In genomic region chr4:183830438-183830985, GRCh38 we compare ENCODE assay signal across 15 cellular contexts.
DNase-seq lines count a peak whose midpoint lies in the region; ATAC-seq and TF ChIP-seq lines count a peak whose summit lies in the region.
"Had no signal": no experiment of that assay in that cellular context is flagged by ENCODE, and none has a peak within 500 bp of the region (broad histone marks: within the 10 kb centered on the region; RNA-seq: fewer than 3 reads in every experiment).

No MANE protein-coding gene starts in this region.

- POLR2A ChIA-PET in PC-3 (lab: Charles Lee; ENCODE audit: unreplicated experiment): no interaction called here

- no peak overlapping the region for H2BK120ac ChIP-seq in trophoblast cell (ENCODE audit: insufficient read depth, low read length, poor library complexity)

- no peak for ATAC-seq in PC-3
- peak; percentile 20 for ATAC-seq in gastroesophageal sphincter
- ATAC-seq in GM21717 (IDR thresholded peaks at IDR 0.05; ENCODE audit: unreplicated experiment): no peak
- ATAC-seq: Panc1; stimulated activated naive CD8-positive, alpha-beta T cell treated with anti-CD3 and anti-CD28 coated beads, Interleukin-15, Interleukin-2, amounts not matched to agents 100 U/mL and 50 U/mL, for 24 hours had no signal

- H3K4me1 Mint-ChIP-seq in Calu3 (ENCODE audit: low read depth, unreplicated experiment): peaks cover 18% of the 10 kb centered on the region
- peaks cover 9% of the 10 kb centered on the region for H3K4me1 Mint-ChIP-seq in activated naive CD4-positive, alpha-beta T cell treated with anti-CD3 and anti-CD28 coated beads for 36 hours (ENCODE audit: low read depth)

- H3K27ac Mint-ChIP-seq in Calu3 (ENCODE audit: unreplicated experiment): no peak overlapping the region
- no peak overlapping the region for H3K27ac Mint-ChIP-seq in activated naive CD4-positive, alpha-beta T cell treated with anti-CD3 and anti-CD28 coated beads for 36 hours

- no peak for TF ChIP-seq POLR2A in gastroesophageal sphincter (IDR thresholded peaks at IDR 0.05)

- peak overlapping the region; percentile 35 for H4K8ac ChIP-seq in trophoblast cell (ENCODE audit: low read depth, low read length)

- H3K9me3 Mint-ChIP-seq in Calu3 (ENCODE audit: low read depth, unreplicated experiment): no peaks in the 10 kb centered on the region
- H3K9me3 Mint-ChIP-seq in activated naive CD4-positive, alpha-beta T cell treated with anti-CD3 and anti-CD28 coated beads for 36 hours: no peaks in the 10 kb centered on the region

- no peak overlapping the region for H3K4me3 Mint-ChIP-seq in Calu3 (ENCODE audit: low read depth, unreplicated experiment)
- H3K4me3 Mint-ChIP-seq in activated naive CD4-positive, alpha-beta T cell treated with anti-CD3 and anti-CD28 coated beads for 36 hours: no peak overlapping the region

- H3K4me3 ChIP-seq in PC-3 (ENCODE audit: low read length): no peak overlapping the region
- no peak overlapping the region for H3K4me3 ChIP-seq in gastroesophageal sphincter
- no peak overlapping the region for H3K4me3 ChIP-seq in trophoblast cell (ENCODE audit: low read depth, low read length)

- H3K23ac ChIP-seq in trophoblast cell (ENCODE audit: low read length): no peak overlapping the region

- no peaks in the 10 kb centered on the region for H3K27me3 Mint-ChIP-seq in Calu3 (ENCODE audit: unreplicated experiment)
- no peaks in the 10 kb centered on the region for H3K27me3 Mint-ChIP-seq in activated naive CD4-positive, alpha-beta T cell treated with anti-CD3 and anti-CD28 coated beads for 36 hours (ENCODE audit: low read depth)

- H3K18ac ChIP-seq in trophoblast cell (ENCODE audit: low read length): no peak overlapping the region

- no peaks in the 10 kb centered on the region for H4K20me1 ChIP-seq in PC-3 (ENCODE audit: low read length)

- no peaks in the 10 kb centered on the region for H3F3A ChIP-seq in PC-3 (ENCODE audit: low read length, unreplicated experiment)

- BruUV-seq in Calu3 (replicated peaks; lab: Mats Ljungman, UMichigan): no TSS peak
- BruUV-seq in PC-3 (replicated peaks; lab: Mats Ljungman, UMichigan): no TSS peak

- H3K79me2 ChIP-seq in PC-3 (ENCODE audit: low read length) (no peaks in the 10 kb centered on the region), trophoblast cell (ENCODE audit: control insufficient read depth, insufficient read depth, low read length, poor library complexity) (no peaks in the 10 kb centered on the region)

- H3K4me1 ChIP-seq in PC-3 (ENCODE audit: insufficient read depth, low read length) (peaks cover 18% of the 10 kb centered on the region), gastroesophageal sphincter (peaks cover 0 to 30% (median 3%) of the 10 kb centered on the region in 3 donors), trophoblast cell (ENCODE audit: control insufficient read depth in 1 of 2, insufficient read depth in 2 of 2, low read length in 2 of 2) (peaks cover 9% of the 10 kb centered on the region in 2 experiments)

- no peak for TF ChIP-seq EP300 in gastroesophageal sphincter (IDR thresholded peaks at IDR 0.05)

- H3K27ac ChIP-seq in PC-3 (ENCODE audit: low read length) (no peak overlapping the region), gastroesophageal sphincter (peak overlapping the region in 3 of 4 donors; percentile 19 to 37 (median 24)), trophoblast cell (ENCODE audit: low read depth, low read length) (no peak overlapping the region)

- no peaks in the 10 kb centered on the region for H3K36me3 ChIP-seq in PC-3 (ENCODE audit: low read depth, low read length)
- H3K36me3 ChIP-seq in gastroesophageal sphincter: no peaks in the 10 kb centered on the region
- no peaks in the 10 kb centered on the region for H3K36me3 ChIP-seq in trophoblast cell (ENCODE audit: control insufficient read depth in 1 of 2, insufficient read depth in 2 of 2, low read length in 2 of 2)

- peak; percentile 22 for DNase-seq in Calu3
- DNase-seq in PC-3: peak; percentile 24
- peak; percentile 65 to 92 for DNase-seq in trophoblast cell
- DNase-seq in hippocampal formation (lab: John Stamatoyannopoulos, UW): no peak
- no peak for DNase-seq in activated T-cell treated with anti-CD3 and anti-CD28 coated beads, Interleukin-2, amount 50 U/mL, for 48 hours
- DNase-seq in activated naive CD4-positive, alpha-beta T cell treated with anti-CD3 and anti-CD28 coated beads for 36 hours: no peak
- DNase-seq: activated naive CD4-positive, alpha-beta T cell treated with Interleukin-2 at 50 U/mL for 16 hours; central memory CD4-positive, alpha-beta T cell; head of caudate nucleus; NCI-H1417 treated with DMSO at 0.1 percent for 48 hours; stimulated activated naive CD8-positive, alpha-beta T cell treated with anti-CD3 and anti-CD28 coated beads, Interleukin-15, Interleukin-2, amounts not matched to agents 100 U/mL and 50 U/mL, for 24 hours; SW 1271 had no signal

- intact Hi-C loops in Calu3 (cut with micrococcal nuclease; ENCODE audit: unreplicated experiment): loop anchor here (10.0 kb wide), 1 partner anchor 424 kb away; no protein-coding TSS in a partner anchor
- intact Hi-C loops in PC-3 (cut with micrococcal nuclease): loop anchor here (10.0 kb wide), 1 partner anchor 116 kb away; no protein-coding TSS in a partner anchor
- intact Hi-C loops in activated naive CD4-positive, alpha-beta T cell treated with anti-CD3 and anti-CD28 coated beads for 36 hours (cut with micrococcal nuclease): no loop called here

- no peaks in the 10 kb centered on the region for H3K9me2 ChIP-seq in PC-3 (replicated peaks; ENCODE audit: low read length)

- H2BK12ac ChIP-seq in trophoblast cell (ENCODE audit: low read length): no peak overlapping the region

- H3K9me3 ChIP-seq in PC-3 (ENCODE audit: low read length) (no peaks in the 10 kb centered on the region), gastroesophageal sphincter (no peaks in the 10 kb centered on the region), trophoblast cell (ENCODE audit: insufficient read depth, low read depth, low read length) (peaks cover 2% of the 10 kb centered on the region)

- H3K79me1 ChIP-seq in trophoblast cell (ENCODE audit: low read length): no peaks in the 10 kb centered on the region

- no peak overlapping the region for H3K9ac ChIP-seq in PC-3 (ENCODE audit: low read length)
- no peak overlapping the region for H3K9ac ChIP-seq in trophoblast cell (ENCODE audit: low read length)

- no peak overlapping the region for H4K91ac ChIP-seq in trophoblast cell (ENCODE audit: low read depth, low read length)

- H4K12ac ChIP-seq in trophoblast cell (ENCODE audit: low read depth, low read length): no peak overlapping the region

- H3K4ac ChIP-seq in trophoblast cell (ENCODE audit: low read depth, low read length): no peak overlapping the region

- H3K36me3 Mint-ChIP-seq in Calu3 (ENCODE audit: insufficient read depth, unreplicated experiment): no peaks in the 10 kb centered on the region
- no peaks in the 10 kb centered on the region for H3K36me3 Mint-ChIP-seq in activated naive CD4-positive, alpha-beta T cell treated with anti-CD3 and anti-CD28 coated beads for 36 hours (ENCODE audit: low read depth)

- no peak overlapping the region for H3K14ac ChIP-seq in trophoblast cell (ENCODE audit: low read length)

- no peak overlapping the region for H2AK5ac ChIP-seq in trophoblast cell (ENCODE audit: low read length)

- WGBS in gastroesophageal sphincter (ENCODE audit: low coverage in 1 of 2), 2 donors: 52% methylated on average over 2 of the region's 2 CpGs; no CpG with 5 or more reads in 1 of the 2 donors
- no CpG with 5 or more reads among the region's 2 CpGs for WGBS in trophoblast cell (ENCODE audit: extremely low coverage, insufficient coverage, insufficient read length)

- no peak for TF ChIP-seq CTCF in Calu3 (IDR thresholded peaks at IDR 0.05; ENCODE audit: unreplicated experiment)
- TF ChIP-seq CTCF in PC-3 (conservative IDR thresholded peaks at IDR 0.05; ENCODE audit: low read depth, low read length): no peak
- TF ChIP-seq CTCF in gastroesophageal sphincter (IDR thresholded peaks at IDR 0.05): no peak

- H3K27me3 ChIP-seq in PC-3 (ENCODE audit: low read length) (no peaks in the 10 kb centered on the region), gastroesophageal sphincter (no peaks in the 10 kb centered on the region), trophoblast cell (ENCODE audit: insufficient read depth, low read length) (no peaks in the 10 kb centered on the region)

- H3K4me2 ChIP-seq in PC-3 (ENCODE audit: low read length) (no peak overlapping the region), trophoblast cell (ENCODE audit: low read length) (no peak overlapping the region)

- no peak overlapping the region for H2AFZ ChIP-seq in PC-3 (ENCODE audit: low read length)
- no peak overlapping the region for H2AFZ ChIP-seq in trophoblast cell (ENCODE audit: insufficient read depth, low read length, poor library complexity)

- no peak overlapping the region for H2BK5ac ChIP-seq in trophoblast cell (ENCODE audit: low read depth, low read length, poor library complexity)

- CTCF ChIA-PET in Calu3 (lab: Charles Lee): interaction anchor here (0.6 to 0.7 kb wide), 3 partner anchors 14 to 145 kb away, joined by 4 read pairs; no protein-coding TSS in a partner anchor
- CTCF ChIA-PET in PC-3 (lab: Charles Lee): no interaction called here
- CTCF ChIA-PET in activated naive CD4-positive, alpha-beta T cell treated with anti-CD3 and anti-CD28 coated beads for 36 hours (lab: Charles Lee): interaction anchor here (1.1 kb wide), 1 partner anchor 339 kb away, joined by 3 read pairs; no protein-coding TSS in a partner anchor

Comparison
In these comparisons a context has a peak if more than half of its experiments do, and no peak if none do; other contexts are left out.
1. DNase-seq: peak in Calu3 (single experiment), PC-3 (single experiment) and trophoblast cell (2 of 2); none in hippocampal formation (0 of 2), activated T-cell treated with anti-CD3 and anti-CD28 coated beads, Interleukin-2, amount 50 U/mL, for 48 hours (0 of 2) and activated naive CD4-positive, alpha-beta T cell treated with anti-CD3 and anti-CD28 coated beads for 36 hours (single experiment).
2. H3K27ac ChIP-seq: peak in gastroesophageal sphincter (3 of 4); none in PC-3 (single experiment) and trophoblast cell (single experiment).